17 cellular contexts compared by ENCODE assay signal in genomic region chr2:163682695-163683094, GRCh38. TPM values are rescaled to one million over a fixed set of nuclear protein-coding genes. Genes with fewer than 3 reads are reported as not detected.
DNase-seq lines count a peak whose midpoint lies in the region; ATAC-seq and TF ChIP-seq lines count a peak whose summit lies in the region.
"Had no signal": no experiment of that assay in that cellular context is flagged by ENCODE, and none has a peak within 500 bp of the region (broad histone marks: within the 10 kb centered on the region; RNA-seq: fewer than 3 reads in every experiment).

No MANE protein-coding gene starts in this region.

- no peaks in the 10 kb centered on the region for H3K9me3 ChIP-seq in RWPE2 (ENCODE audit: severe bottlenecking)
- H3K9me3 ChIP-seq: gastroesophageal sphincter, MG63, tibial nerve had no signal

- no peaks in the 10 kb centered on the region for H3K27me3 ChIP-seq in RWPE2 (ENCODE audit: insufficient read depth, poor library complexity, severe bottlenecking)
- H3K27me3 ChIP-seq: gastroesophageal sphincter, MG63, tibial nerve had no signal

- peaks cover 8% of the 10 kb centered on the region for H3K27me3 Mint-ChIP-seq in type B pancreatic cell
- H3K27me3 Mint-ChIP-seq: activated CD8-positive, alpha-beta memory T cell treated with anti-CD3 and anti-CD28 coated beads, Interleukin-2, amount 10 ng/mL, durations not matched to agents 7 days and 5 days had no signal

- H3K27ac ChIP-seq in RWPE2 (ENCODE audit: poor library complexity, severe bottlenecking), result no peak overlapping the region
- H3K27ac ChIP-seq: gastroesophageal sphincter had no signal

- peaks cover 3% of the 10 kb centered on the region for H3K9me3 Mint-ChIP-seq in type B pancreatic cell

- no peak overlapping the region for H3K4me3 ChIP-seq in RWPE2 (ENCODE audit: severe bottlenecking)
- H3K4me3 ChIP-seq in fibroblast of villous mesenchyme (ENCODE audit: low read depth, low read length), result no peak overlapping the region
- H3K4me3 ChIP-seq: gastroesophageal sphincter, MG63, tibial nerve had no signal

- H3K4me3 Mint-ChIP-seq in type B pancreatic cell, result no peak overlapping the region
- H3K4me3 Mint-ChIP-seq: activated CD8-positive, alpha-beta memory T cell treated with anti-CD3 and anti-CD28 coated beads, Interleukin-2, amount 10 ng/mL, durations not matched to agents 7 days and 5 days had no signal

- peak; percentile 50 for TF ChIP-seq CTCF in RWPE2 (IDR thresholded peaks at IDR 0.05; ENCODE audit: poor library complexity, severe bottlenecking)
- TF ChIP-seq CTCF in fibroblast of villous mesenchyme (IDR thresholded peaks at IDR 0.05; ENCODE audit: insufficient read depth, low read depth, low read length), result peak; percentile 33
- peak; percentile 60 for TF ChIP-seq CTCF in type B pancreatic cell (conservative IDR thresholded peaks at IDR 0.05)

- DNase-seq in SIG-M5 treated with dmso at 0.1 percent for 504 hours (lab: John Stamatoyannopoulos, UW; ENCODE audit: unreplicated experiment), result peak; percentile 34
- DNase-seq in SIG-M5 (lab: John Stamatoyannopoulos, UW), result no peak
- no peak for DNase-seq in RWPE2 (ENCODE audit: low spot score)
- DNase-seq in fibroblast of villous mesenchyme (ENCODE audit: low read depth), result peak; percentile 51
- DNase-seq in type B pancreatic cell (ENCODE audit: extremely low spot score, unreplicated experiment), result no peak
- DNase-seq in activated T-cell treated with anti-CD3 and anti-CD28 coated beads, Interleukin-2, amount 50 U/mL, for 48 hours, result no peak
- DNase-seq: 8988T; activated CD8-positive, alpha-beta memory T cell treated with anti-CD3 and anti-CD28 coated beads, Interleukin-2, amount 10 ng/mL, durations not matched to agents 7 days and 5 days; aorta; H7; MG63; NCI-H748 treated with DMSO at 0.1 percent for 48 hours; right cardiac atrium had no signal

- H3K4me1 Mint-ChIP-seq in type B pancreatic cell (ENCODE audit: unreplicated experiment), result peaks cover 12% of the 10 kb centered on the region
- H3K4me1 Mint-ChIP-seq: activated CD8-positive, alpha-beta memory T cell treated with anti-CD3 and anti-CD28 coated beads, Interleukin-2, amount 10 ng/mL, durations not matched to agents 7 days and 5 days had no signal

- peaks cover 3% of the 10 kb centered on the region for H3K36me3 Mint-ChIP-seq in type B pancreatic cell
- H3K36me3 Mint-ChIP-seq: activated CD8-positive, alpha-beta memory T cell treated with anti-CD3 and anti-CD28 coated beads, Interleukin-2, amount 10 ng/mL, durations not matched to agents 7 days and 5 days had no signal

- H3K36me3 ChIP-seq in RWPE2 (ENCODE audit: low read depth), result no peaks in the 10 kb centered on the region
- H3K36me3 ChIP-seq: gastroesophageal sphincter, MG63, tibial nerve had no signal

- peaks cover 8% of the 10 kb centered on the region for H3K4me1 ChIP-seq in RWPE2 (ENCODE audit: insufficient read depth, poor library complexity, severe bottlenecking)

- H3K27ac Mint-ChIP-seq in type B pancreatic cell, result no peak overlapping the region
- H3K27ac Mint-ChIP-seq: activated CD8-positive, alpha-beta memory T cell treated with anti-CD3 and anti-CD28 coated beads, Interleukin-2, amount 10 ng/mL, durations not matched to agents 7 days and 5 days had no signal

- ATAC-seq in RWPE2 (ENCODE audit: low read depth), result peak; percentile 76; the same call in 1 of the 3 replicates
- no peak for ATAC-seq in GM18873 (IDR thresholded peaks at IDR 0.05; ENCODE audit: low FRiP score, unreplicated experiment)
- no peak for ATAC-seq in HG03175 (IDR thresholded peaks at IDR 0.05; ENCODE audit: unreplicated experiment)
- ATAC-seq: activated CD8-positive, alpha-beta memory T cell treated with anti-CD3 and anti-CD28 coated beads, Interleukin-2, amount 10 ng/mL, durations not matched to agents 7 days and 5 days; gastroesophageal sphincter; right cardiac atrium had no signal

RNA-seq across cellular contexts. Expression of gene FIGN, which starts 53.1 kb away (rescaled TPM):
- total RNA-seq in fibroblast of villous mesenchyme, result 1.6 and 3.5 TPM in 2 replicates
- 8.6 and 19.5 TPM in 2 replicates for total RNA-seq in type B pancreatic cell (ENCODE audit: low replicate concordance)
- total RNA-seq: activated CD8-positive, alpha-beta memory T cell treated with anti-CD3 and anti-CD28 coated beads, Interleukin-2, amount 10 ng/mL, durations not matched to agents 7 days and 5 days had no signal

Comparison
In these comparisons a context has a peak if more than half of its experiments do, and no peak if none do; other contexts are left out.
1. DNase-seq: peak in SIG-M5 treated with dmso at 0.1 percent for 504 hours (single experiment) and fibroblast of villous mesenchyme (single experiment); none in SIG-M5 (single experiment), RWPE2 (single experiment), type B pancreatic cell (single experiment) and activated T-cell treated with anti-CD3 and anti-CD28 coated beads, Interleukin-2, amount 50 U/mL, for 48 hours (0 of 2).
2. Peak in every context shown above with its lines, with median percentiles within 50 percentile points of each other: CTCF ChIP-seq.